7 cellular contexts compared by ENCODE assay signal in the genomic region with DNA sequence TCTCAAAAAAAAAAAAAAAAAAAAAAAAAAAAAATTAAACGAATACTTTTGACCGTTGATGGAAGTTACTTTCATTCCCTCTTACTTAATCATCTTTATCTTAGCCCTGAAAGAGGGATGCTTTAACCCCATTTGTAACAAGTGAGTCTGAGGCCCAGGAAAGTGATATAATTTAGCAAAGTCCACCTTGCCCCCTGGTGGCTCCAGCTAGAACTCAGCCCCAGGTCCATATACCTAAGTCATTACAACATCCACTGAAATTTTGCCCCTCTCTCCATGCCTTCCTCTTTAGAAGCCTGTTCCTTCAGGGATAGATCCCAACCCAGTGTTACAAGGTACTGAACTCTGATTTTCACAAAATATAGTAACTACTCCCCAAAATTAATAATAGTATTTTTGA.
A peak's percentile ranks its signal among the peaks of the same experiment; 100 is the strongest.
DNase-seq lines count a peak whose midpoint lies in the region; ATAC-seq and TF ChIP-seq lines count a peak whose summit lies in the region.
"Not testable (repeated sequence)": the region's sequence is repeated elsewhere in the genome, so short reads cannot be mapped to it uniquely, and the experiment has no call there.

No MANE protein-coding gene starts in this region.

- not testable (repeated sequence) for H3K9ac ChIP-seq in HCT116 (ENCODE audit: low read length)

- H3K9me2 ChIP-seq in HCT116 (ENCODE audit: insufficient read depth): not testable (repeated sequence)

- not testable (repeated sequence) for H3K27ac Mint-ChIP-seq in MCF 10A (ENCODE audit: low read depth, unreplicated experiment)

- not testable (repeated sequence) for H3K27ac ChIP-seq in HCT116 (ENCODE audit: low read depth, low read length)

- RAD21 ChIA-PET in HCT116 (lab: Charles Lee; ENCODE audit: low non-redundant PET in 1 of 2, low total read pairs in 2 of 2, uncharacterized antibody in 2 of 2, unreplicated experiment in 2 of 2): not testable (repeated sequence)

- H3K4me3 ChIP-seq in HCT116 (replicated peaks in 1 of 2; ENCODE audit: low read depth in 1 of 2, low read length in 2 of 2); NB4 (ENCODE audit: low read depth, low read length); fibroblast of pulmonary artery (replicated peaks; ENCODE audit: low read depth, low read length): not testable (repeated sequence)

- H3K4me2 ChIP-seq in HCT116 (ENCODE audit: low read length): not testable (repeated sequence)

- not testable (repeated sequence) for H3K79me2 ChIP-seq in HCT116 (ENCODE audit: insufficient read depth, low read length)

- H3K9me3 ChIP-seq in HCT116 (ENCODE audit: control insufficient read depth in 1 of 2, insufficient read depth in 1 of 2, low read depth in 1 of 2, low read length in 2 of 2): not testable (repeated sequence)

- TF ChIP-seq RAD21 in HCT116 (IDR thresholded peaks at IDR 0.05; ENCODE audit: low read depth): peak; percentile 39

- not testable (repeated sequence) for H3K36me3 ChIP-seq in HCT116 (ENCODE audit: control insufficient read depth in 1 of 2, insufficient read depth in 2 of 2, low read length in 2 of 2)

- TF ChIP-seq POLR2A in HCT116 (IDR thresholded peaks at IDR 0.05; ENCODE audit: borderline replicate concordance, extremely low read depth, insufficient read depth, insufficient read length); NB4 (IDR thresholded peaks at IDR 0.05; ENCODE audit: extremely low read depth, insufficient read length): not testable (repeated sequence)

- not testable (repeated sequence) for ATAC-seq in HCT116

- not testable (repeated sequence) for H3K27me3 ChIP-seq in HCT116 (ENCODE audit: insufficient read depth, low read length)

- intact Hi-C loops in HCT116 (cut with micrococcal nuclease); MCF 10A (cut with micrococcal nuclease): not testable (repeated sequence)

- CTCF ChIA-PET in HCT116 (lab: Charles Lee): interaction anchor here (0.7 kb wide), 1 partner anchor 1191 kb away, joined by 4 read pairs; no protein-coding TSS in a partner anchor
- CTCF ChIA-PET in MCF 10A (lab: Yijun Ruan, JAX): not testable (repeated sequence)

- DNase-seq in ELF-1 (ENCODE audit: low read depth, low spot score) (peak; percentile 26), HCT116 (ENCODE audit: low read depth, low spot score) (peak; percentile 2), NB4 (ENCODE audit: low read depth) (peak; percentile 10), SK-MEL-5 (ENCODE audit: low read depth, low spot score) (peak; percentile 63), MCF 10A (ENCODE audit: unreplicated experiment) (peak; percentile 1), fibroblast of pulmonary artery (ENCODE audit: low read depth) (peak; percentile 3), lung microvascular endothelial cell (ENCODE audit: low read depth in 2 of 2) (peak; percentile 1 to 15)

- TF ChIP-seq CTCF in HCT116 (IDR thresholded peaks at IDR 0.05 in 2 of 3, conservative IDR thresholded peaks at IDR 0.05 in 1 of 3; ENCODE audit: borderline replicate concordance in 1 of 3, insufficient read depth in 1 of 3, low read depth in 2 of 3, low read length in 2 of 3) (peak; percentile 23 to 35 (median 34); a peak in 5 of 6 replicates), NB4 (IDR thresholded peaks at IDR 0.05; ENCODE audit: low read depth, low read length) (peak; percentile 21), fibroblast of pulmonary artery (IDR thresholded peaks at IDR 0.05; ENCODE audit: low read length, missing control alignments) (peak; percentile 18)
- not testable (repeated sequence) for TF ChIP-seq CTCF in MCF 10A (IDR thresholded peaks at IDR 0.05; ENCODE audit: unreplicated experiment)

- BruUV-seq in HCT116 (replicated peaks; lab: Mats Ljungman, UMichigan); MCF 10A (replicated peaks; lab: Mats Ljungman, UMichigan): not testable (repeated sequence)

- not testable (repeated sequence) for H2AFZ ChIP-seq in HCT116 (ENCODE audit: low read depth, low read length, poor library complexity, severe bottlenecking)

- H3K4me1 ChIP-seq in HCT116 (ENCODE audit: control insufficient read depth in 1 of 2, insufficient read depth in 2 of 2, low read length in 2 of 2): not testable (repeated sequence)

- peaks cover 11% of the 10 kb centered on the region for H3K27me3 Mint-ChIP-seq in MCF 10A (ENCODE audit: insufficient read depth, unreplicated experiment)

- not testable (repeated sequence) for H3K4me1 Mint-ChIP-seq in MCF 10A (ENCODE audit: insufficient read depth, unreplicated experiment)

- not testable (repeated sequence) for H3K4me3 Mint-ChIP-seq in MCF 10A (ENCODE audit: unreplicated experiment)

- POLR2A ChIA-PET in HCT116 (lab: Charles Lee); MCF 10A (lab: Yijun Ruan, JAX): not testable (repeated sequence)

- in situ Hi-C loops in SK-MEL-5 (cut with HindIII; ENCODE audit: low pct_unique_long_range_greater_than_20kb, low sequenced_read_pairs): not testable (repeated sequence)

- H3K9me3 Mint-ChIP-seq in MCF 10A (ENCODE audit: unreplicated experiment): not testable (repeated sequence)

- not testable (repeated sequence) for H4K20me1 ChIP-seq in HCT116 (ENCODE audit: insufficient read depth)

- not testable (repeated sequence) for H3K36me3 Mint-ChIP-seq in MCF 10A (ENCODE audit: insufficient read depth, unreplicated experiment)

Comparison
In these comparisons a context has a peak if more than half of its experiments do, and no peak if none do; other contexts are left out.
1. DNase-seq: peak in every context shown above with its lines; median percentile 63 in SK-MEL-5; 26 in ELF-1; 10 in NB4; 8 in lung microvascular endothelial cell; 3 in fibroblast of pulmonary artery; 2 in HCT116; 1 in MCF 10A.